In genomic region chr4:14853186-14853946, GRCh38 we compare ENCODE assay signal across 12 cellular contexts.
DNase-seq lines count a peak whose midpoint lies in the region; ATAC-seq and TF ChIP-seq lines count a peak whose summit lies in the region.
"Had no signal": no experiment of that assay in that cellular context is flagged by ENCODE, and none has a peak within 500 bp of the region (broad histone marks: within the 10 kb centered on the region; RNA-seq: fewer than 3 reads in every experiment).

No MANE protein-coding gene starts in this region.

- TF ChIP-seq CTCF in BJ (IDR thresholded peaks at IDR 0.05; ENCODE audit: insufficient read depth, low read depth, low read length) (no peak), MM.1S (IDR thresholded peaks at IDR 0.05; ENCODE audit: low read length) (no peak)

- H3K4me3 ChIP-seq in BJ (ENCODE audit: low read depth, low read length) (no peak overlapping the region), mesodermal cell (ENCODE audit: extremely low read depth, insufficient read depth, low read length, poor library complexity, severe bottlenecking) (no peak overlapping the region), MM.1S (ENCODE audit: low read length) (no peak overlapping the region)

- POLR2A ChIA-PET in BJ (lab: Charles Lee), result no interaction called here

- no peaks in the 10 kb centered on the region for H3K9me2 ChIP-seq in MM.1S (replicated peaks; ENCODE audit: insufficient read depth, low read length)

- H3K9me3 ChIP-seq in mesodermal cell (ENCODE audit: control insufficient read depth, low read length) (peaks cover 3% of the 10 kb centered on the region), MM.1S (replicated peaks; ENCODE audit: insufficient read depth, low read length) (no peaks in the 10 kb centered on the region)

- no peak for ATAC-seq in GM21447 (IDR thresholded peaks at IDR 0.05; ENCODE audit: unreplicated experiment)
- ATAC-seq: activated naive CD8-positive, alpha-beta T cell treated with anti-CD3 and anti-CD28 coated beads, Interleukin-2, amount 50 U/mL, for 24 hours had no signal

- H3K79me2 ChIP-seq in MM.1S (ENCODE audit: low read length), result no peaks in the 10 kb centered on the region

- H3K36me3 ChIP-seq in BJ (ENCODE audit: control insufficient read depth, insufficient read depth, low read length) (no peaks in the 10 kb centered on the region), mesodermal cell (ENCODE audit: control insufficient read depth, insufficient read depth, low read length) (no peaks in the 10 kb centered on the region), MM.1S (replicated peaks; ENCODE audit: insufficient read depth, low read length) (no peaks in the 10 kb centered on the region)

- H3K4me2 ChIP-seq in MM.1S (ENCODE audit: low read depth, low read length), result no peak overlapping the region

- H3K27me3 ChIP-seq in BJ (ENCODE audit: control insufficient read depth, insufficient read depth, low read length), result no peaks in the 10 kb centered on the region
- no peaks in the 10 kb centered on the region for H3K27me3 ChIP-seq in MM.1S (replicated peaks; ENCODE audit: insufficient read depth, low read length)

- no peaks in the 10 kb centered on the region for H4K20me1 ChIP-seq in MM.1S (ENCODE audit: insufficient read depth, low read length)

- WGBS in mesodermal cell (ENCODE audit: insufficient coverage in 2 of 2), 2 experiments, result 85 to 95% methylated on average over 2 of the region's 2 CpGs

- peak overlapping the region; percentile 26 for H3K27ac ChIP-seq in mesodermal cell (ENCODE audit: low read depth, low read length, severe bottlenecking)
- H3K27ac ChIP-seq in MM.1S (ENCODE audit: low read length), result no peak overlapping the region
- H3K27ac ChIP-seq: C4-2B had no signal

- H2AFZ ChIP-seq in MM.1S (ENCODE audit: low read length), result no peak overlapping the region

- H3K4me1 ChIP-seq in mesodermal cell (ENCODE audit: control insufficient read depth, insufficient read depth, low read length, poor library complexity, severe bottlenecking) (peaks cover 18% of the 10 kb centered on the region), MM.1S (ENCODE audit: low read length) (no peaks in the 10 kb centered on the region)

- H3K9ac ChIP-seq in MM.1S (ENCODE audit: low read length), result no peak overlapping the region

- no peaks in the 10 kb centered on the region for H3F3A ChIP-seq in MM.1S (ENCODE audit: insufficient read depth, low read length)

- DNase-seq in BJ (ENCODE audit: low read depth) (peak; percentile 41), NCI-H226 (peak; percentile 86), dedifferentiated amniotic fluid mesenchymal stem cell (ENCODE audit: extremely low spot score) (peak; percentile 79), MM.1S (no peak), NCI-H2107 treated with DMSO at 0.1 percent for 48 hours (lab: John Stamatoyannopoulos, UW; ENCODE audit: unreplicated experiment) (no peak)
- no peak for DNase-seq in activated naive CD4-positive, alpha-beta T cell (lab: John Stamatoyannopoulos, UW)
- DNase-seq: activated naive CD8-positive, alpha-beta T cell treated with anti-CD3 and anti-CD28 coated beads, Interleukin-2, amount 50 U/mL, for 24 hours; NCI-H1048; NCI-H526 treated with DMSO at 0.1 percent for 48 hours had no signal

- CTCF ChIA-PET in BJ (lab: Yijun Ruan, JAX), result interaction anchor here (0.7 kb wide), 1 partner anchor 78 kb away, joined by 3 read pairs; no protein-coding TSS in a partner anchor

Comparison
In these comparisons a context has a peak if more than half of its experiments do, and no peak if none do; other contexts are left out.
1. DNase-seq: peak in BJ (single experiment), NCI-H226 (single experiment) and dedifferentiated amniotic fluid mesenchymal stem cell (single experiment); none in activated naive CD4-positive, alpha-beta T cell (0 of 4), MM.1S (single experiment) and NCI-H2107 treated with DMSO at 0.1 percent for 48 hours (single experiment).